Comparison of ENCODE assay signal across 29 cellular contexts in genomic region chr20:34179636-34180360, GRCh38.
A peak's percentile ranks its signal among the peaks of the same experiment; 100 is the strongest.
DNase-seq lines count a peak whose midpoint lies in the region; ATAC-seq, FAIRE-seq and TF ChIP-seq lines count a peak whose summit lies in the region.
"Had no signal": no experiment of that assay in that cellular context is flagged by ENCODE, and none has a peak within 500 bp of the region (broad histone marks: within the 10 kb centered on the region; RNA-seq: fewer than 3 reads in every experiment).

No MANE protein-coding gene starts in this region.

- TF ChIP-seq CTCF in body of pancreas (IDR thresholded peaks at IDR 0.05) (no peak), pancreas (IDR thresholded peaks at IDR 0.05) (no peak)

- FAIRE-seq in pancreas (lab: Jason Lieb, UNC): no peak
- FAIRE-seq: G401.6, kidney had no signal

- no peaks in the 10 kb centered on the region for H3K27me3 ChIP-seq in body of pancreas
- no peaks in the 10 kb centered on the region for H3K27me3 ChIP-seq in pancreas
- H3K27me3 ChIP-seq: adrenal gland, sigmoid colon had no signal

- H3K36me3 ChIP-seq in body of pancreas (replicated peaks in 1 of 2; ENCODE audit: insufficient read depth in 1 of 2, low read depth in 2 of 2) (no peaks in the 10 kb centered on the region), pancreas (no peaks in the 10 kb centered on the region)
- H3K36me3 ChIP-seq: adrenal gland, HAP-1, sigmoid colon, thoracic aorta, WERI-Rb-1 had no signal

- peak; percentile 8 for DNase-seq in A172 (ENCODE audit: low spot score)
- peak; percentile 9 for DNase-seq in M059J (ENCODE audit: low read depth)
- DNase-seq in body of pancreas: peak in 1 of 4 donors; percentile 16
- no peak for DNase-seq in pancreas
- no peak for DNase-seq in Right ventricle myocardium inferior (ENCODE audit: missing footprints)
- DNase-seq in GF-D8 (lab: John Stamatoyannopoulos, UW): no peak
- DNase-seq in SW 1271 (lab: John Stamatoyannopoulos, UW): no peak
- DNase-seq in left colon: no peak
- DNase-seq: 8988T; activated CD4-positive, alpha-beta T cell treated with anti-CD3 and anti-CD28 coated beads, Interleukin-2, amount 10 ng/mL, durations not matched to agents 24 days and 14 days; activated T-cell treated with anti-CD3 and anti-CD28 coated beads, Interleukin-2, amount 50 U/mL, for 48 hours; adrenal gland; CD4-positive, alpha-beta memory T cell; DMS153; effector CD4-positive, alpha-beta T cell; head of caudate nucleus; MM.1S; NCI-H1417; NCI-H774; sigmoid colon; stimulated activated CD4-positive, alpha-beta T cell treated with anti-CD3 and anti-CD28 coated beads, Interleukin-15, amount 100 ng/mL, for 24 hours; stimulated activated naive CD8-positive, alpha-beta T cell treated with anti-CD3 and anti-CD28 coated beads, Interleukin-15, Interleukin-2, amounts not matched to agents 100 U/mL and 50 U/mL, for 24 hours; WERI-Rb-1 had no signal

- intact Hi-C loops in body of pancreas (cut with DNase I): no loop called here
- intact Hi-C loops in pancreas (cut with DNase I): no loop called here
- intact Hi-C loops in Right ventricle myocardium inferior (cut with DNase I): no loop called here
- intact Hi-C loops in left colon (cut with DNase I, micrococcal nuclease): no loop called here

- TF ChIP-seq POLR2A in body of pancreas (IDR thresholded peaks at IDR 0.05): no peak

- H3K9me3 ChIP-seq in body of pancreas (no peaks in the 10 kb centered on the region), pancreas (no peaks in the 10 kb centered on the region)
- H3K9me3 ChIP-seq: adrenal gland, HAP-1, sigmoid colon, thoracic aorta had no signal

- H3K4me3 ChIP-seq in body of pancreas (no peak overlapping the region), pancreas (no peak overlapping the region)
- H3K4me3 ChIP-seq: adrenal gland, HAP-1, lung, sigmoid colon, thoracic aorta had no signal

- peak overlapping the region; percentile 21 to 60 (median 28) for H3K27ac ChIP-seq in body of pancreas
- peak overlapping the region; percentile 22 to 38 (median 33) for H3K27ac ChIP-seq in pancreas
- H3K27ac ChIP-seq: adrenal gland, sigmoid colon, thoracic aorta, WERI-Rb-1 had no signal

- 64 to 69% methylated on average over 8 of the region's 8 CpGs for WGBS in body of pancreas, 2 donors
- 68% methylated on average over 8 of the region's 8 CpGs for WGBS in pancreas, 2 donors

- ATAC-seq in body of pancreas (peak; percentile 67), pancreas (peak; percentile 27 to 67 (median 52)), Right ventricle myocardium inferior (no peak), left colon (no peak)
- ATAC-seq: SK-N-SH treated with all-trans-retinoic acid at 6 μM for 48 hours; stimulated activated naive CD8-positive, alpha-beta T cell treated with anti-CD3 and anti-CD28 coated beads, Interleukin-15, Interleukin-2, amounts not matched to agents 100 U/mL and 50 U/mL, for 24 hours had no signal

- no peaks in the 10 kb centered on the region for H3K4me1 ChIP-seq in body of pancreas
- no peaks in the 10 kb centered on the region for H3K4me1 ChIP-seq in pancreas
- H3K4me1 ChIP-seq: adrenal gland, HAP-1, sigmoid colon had no signal

Comparison
In these comparisons a context has a peak if more than half of its experiments do, and no peak if none do; other contexts are left out.
1. DNase-seq: peak in A172 (single experiment) and M059J (single experiment); none in pancreas (0 of 6), Right ventricle myocardium inferior (single experiment), GF-D8 (single experiment), SW 1271 (0 of 2) and left colon (0 of 2).
2. ATAC-seq: peak in body of pancreas (single experiment) and pancreas (4 of 4); none in Right ventricle myocardium inferior (single experiment) and left colon (single experiment).